ENCODE assay signal across 23 cellular contexts in genomic region chr12:121085113-121085841, GRCh38. TPM values are rescaled to one million over a fixed set of nuclear protein-coding genes. Genes with fewer than 3 reads are reported as not detected.
DNase-seq lines count a peak whose midpoint lies in the region; ATAC-seq and TF ChIP-seq lines count a peak whose summit lies in the region.
"Had no signal": no experiment of that assay in that cellular context is flagged by ENCODE, and none has a peak within 500 bp of the region (broad histone marks: within the 10 kb centered on the region; RNA-seq: fewer than 3 reads in every experiment).

No MANE protein-coding gene starts in this region.

- H3K79me1 ChIP-seq in trophoblast cell (ENCODE audit: low read length), result no peaks in the 10 kb centered on the region

- TF ChIP-seq CTCF in HFF-Myc (IDR thresholded peaks at IDR 0.05; ENCODE audit: low read depth, low read length, missing control alignments) (no peak), Panc1 (IDR thresholded peaks at IDR 0.05) (no peak)

- H3K79me2 ChIP-seq in trophoblast cell (ENCODE audit: control insufficient read depth, insufficient read depth, low read length, poor library complexity), result no peaks in the 10 kb centered on the region

- no peak overlapping the region for H4K8ac ChIP-seq in trophoblast cell (ENCODE audit: low read depth, low read length)

- POLR2A ChIA-PET in Panc1 (lab: Charles Lee), result interaction anchor here (0.6 kb wide), 1 partner anchor 656 kb away, joined by 6 read pairs; no protein-coding TSS in a partner anchor

- no peak overlapping the region for H3K4me3 ChIP-seq in HFF-Myc (replicated peaks; ENCODE audit: low read depth, low read length)
- H3K4me3 ChIP-seq in Panc1 (ENCODE audit: low read depth in 2 of 2, low read length in 2 of 2), result no peak overlapping the region
- H3K4me3 ChIP-seq in trophoblast cell (ENCODE audit: low read depth, low read length), result no peak overlapping the region
- H3K4me3 ChIP-seq: SJCRH30 had no signal

- peak overlapping the region; percentile 15 for H3K9ac ChIP-seq in trophoblast cell (ENCODE audit: low read length)

- no peak overlapping the region for H4K12ac ChIP-seq in trophoblast cell (ENCODE audit: low read depth, low read length)

- H4K91ac ChIP-seq in trophoblast cell (ENCODE audit: low read depth, low read length), result no peak overlapping the region

- no peak overlapping the region for H3K4me2 ChIP-seq in trophoblast cell (ENCODE audit: low read length)

- H3K27me3 ChIP-seq in Panc1 (ENCODE audit: control insufficient read depth, insufficient read depth, low read length) (no peaks in the 10 kb centered on the region), trophoblast cell (ENCODE audit: insufficient read depth, low read length) (no peaks in the 10 kb centered on the region)
- H3K27me3 ChIP-seq: SJCRH30 had no signal

- no peak overlapping the region for H3K14ac ChIP-seq in trophoblast cell (ENCODE audit: low read length)

- no peak overlapping the region for H3K27ac ChIP-seq in Panc1 (ENCODE audit: low read length)
- no peak overlapping the region for H3K27ac ChIP-seq in trophoblast cell (ENCODE audit: low read depth, low read length)

- no peak overlapping the region for H3K23ac ChIP-seq in trophoblast cell (ENCODE audit: low read length)

- H2BK5ac ChIP-seq in trophoblast cell (ENCODE audit: low read depth, low read length, poor library complexity), result no peak overlapping the region

- no peak overlapping the region for H3K4ac ChIP-seq in trophoblast cell (ENCODE audit: low read depth, low read length)

- no TSS peak for BruUV-seq in Panc1 (replicated peaks; lab: Mats Ljungman, UMichigan)

- no CpG with 5 or more reads among the region's 11 CpGs for WGBS in trophoblast cell (ENCODE audit: extremely low coverage, insufficient coverage, insufficient read length)

- DNase-seq in HFF-Myc (ENCODE audit: extremely low read depth, low read depth), result peak; percentile 19
- no peak for DNase-seq in Panc1 (ENCODE audit: low read depth, low spot score)
- DNase-seq in islet precursor cell, result peak; percentile 45
- DNase-seq in trophoblast cell, result no peak
- DNase-seq in NCI-H1092 treated with DMSO at 0.1 percent for 48 hours (lab: John Stamatoyannopoulos, UW), result no peak
- DNase-seq: C1 segment of cervical spinal cord; CD4-positive, alpha-beta memory T cell; COR-L47; EL; GDM1; H9; HFFc6; NCI-H1105 treated with DMSO at 0.1 percent for 48 hours; NCI-H146; NCI-H1930; NCI-H2107; NCI-H524; NCI-H774; SJCRH30 had no signal

- H3K9me3 ChIP-seq in Panc1 (ENCODE audit: control insufficient read depth, insufficient read depth, low read depth, low read length) (no peaks in the 10 kb centered on the region), trophoblast cell (ENCODE audit: insufficient read depth, low read depth, low read length) (no peaks in the 10 kb centered on the region)
- H3K9me3 ChIP-seq: SJCRH30 had no signal

- ATAC-seq in Panc1 (0 out of 2 replicates have a peak, but pooled peaks have one; percentile 29), HG03095 (IDR thresholded peaks at IDR 0.05; ENCODE audit: unreplicated experiment) (no peak), GM18868 (IDR thresholded peaks at IDR 0.05; ENCODE audit: unreplicated experiment) (no peak)
- ATAC-seq: Right ventricle myocardium inferior, SK-N-SH treated with all-trans-retinoic acid at 6 μM for 48 hours had no signal

- in situ Hi-C loops in Panc1 (cut with HindIII; ENCODE audit: low pct_unique_long_range_greater_than_20kb, low sequenced_read_pairs), result no loop called here

- intact Hi-C loops in Panc1 (cut with micrococcal nuclease; ENCODE audit: unreplicated experiment), result no loop called here

- CTCF ChIA-PET in Panc1 (lab: Charles Lee), result no interaction called here

- no peaks in the 10 kb centered on the region for H3K4me1 ChIP-seq in Panc1 (ENCODE audit: control insufficient read depth, insufficient read depth, low read length)
- no peaks in the 10 kb centered on the region for H3K4me1 ChIP-seq in trophoblast cell (ENCODE audit: control insufficient read depth in 1 of 2, insufficient read depth in 2 of 2, low read length in 2 of 2)

- no peak overlapping the region for H2AK5ac ChIP-seq in trophoblast cell (ENCODE audit: low read length)

- H2AFZ ChIP-seq in trophoblast cell (ENCODE audit: insufficient read depth, low read length, poor library complexity), result no peak overlapping the region

- H2BK120ac ChIP-seq in trophoblast cell (ENCODE audit: insufficient read depth, low read length, poor library complexity), result no peak overlapping the region

- no peak overlapping the region for H2BK12ac ChIP-seq in trophoblast cell (ENCODE audit: low read length)

- H3K18ac ChIP-seq in trophoblast cell (ENCODE audit: low read length), result no peak overlapping the region

- H3K36me3 ChIP-seq in Panc1 (ENCODE audit: control insufficient read depth, insufficient read depth, low read length), result no peaks in the 10 kb centered on the region
- no peaks in the 10 kb centered on the region for H3K36me3 ChIP-seq in trophoblast cell (ENCODE audit: control insufficient read depth in 1 of 2, insufficient read depth in 2 of 2, low read length in 2 of 2)
- H3K36me3 ChIP-seq: SJCRH30 had no signal

RNA-seq across cellular contexts. Expression of gene OASL, which starts 46.2 kb away (rescaled TPM):
- total RNA-seq in Panc1 (2021; ENCODE audit: unreplicated experiment), result 21.1 TPM
- polyA plus RNA-seq in Panc1 (2012; ENCODE audit: insufficient read length), result 7.5 TPM
- polyA plus RNA-seq in trophoblast cell (2013), result not detected in 2 replicates
- total RNA-seq: H9, HFFc6, SJCRH30 had no signal

RNA-seq across cellular contexts. Expression of gene P2RX7, which starts 47.4 kb away (rescaled TPM):
- 0.23 TPM for total RNA-seq in Panc1 (2021; ENCODE audit: unreplicated experiment)
- polyA plus RNA-seq in Panc1 (2012; ENCODE audit: insufficient read length), result 0.25 TPM
- polyA plus RNA-seq in trophoblast cell (2013), result 0.01 TPM in 2 replicates

Comparison
In these comparisons a context has a peak if more than half of its experiments do, and no peak if none do; other contexts are left out.
1. DNase-seq: peak in HFF-Myc (single experiment) and islet precursor cell (single experiment); none in Panc1 (single experiment), trophoblast cell (0 of 2) and NCI-H1092 treated with DMSO at 0.1 percent for 48 hours (single experiment).